Comparison of ENCODE assay signal across 8 cellular contexts in genomic region chr10:75294518-75294865, GRCh38. TPM values are rescaled to one million over a fixed set of nuclear protein-coding genes. Genes with fewer than 3 reads are reported as not detected.
DNase-seq lines count a peak whose midpoint lies in the region; ATAC-seq, FAIRE-seq and TF ChIP-seq lines count a peak whose summit lies in the region.

No MANE protein-coding gene starts in this region.

- no peak overlapping the region for H3K27ac Mint-ChIP-seq in WTC11

- 0 out of 2 replicates have a peak, but pooled peaks cover 2% of the 10 kb centered on the region for H3K4me1 Mint-ChIP-seq in WTC11

- H3K4me3 ChIP-seq in right cardiac atrium (ENCODE audit: low read length), result peak overlapping the region; percentile 56
- peak overlapping the region; percentile 49 to 75 (median 69) for H3K4me3 ChIP-seq in skeletal muscle tissue (ENCODE audit: low read length in 3 of 3)

- POLR2A ChIA-PET in WTC11 (lab: Charles Lee), result no interaction called here

- peaks cover 4% of the 10 kb centered on the region for H3K4me1 ChIP-seq in right cardiac atrium (ENCODE audit: control insufficient read depth, insufficient read depth, low read length)
- peaks cover 14 to 21% (median 19%) of the 10 kb centered on the region in 3 donors for H3K4me1 ChIP-seq in skeletal muscle tissue (ENCODE audit: control insufficient read depth in 3 of 3, insufficient read depth in 3 of 3, low read length in 3 of 3)

- H3K9me3 Mint-ChIP-seq in WTC11, result peaks cover 24% of the 10 kb centered on the region

- no peak for TF ChIP-seq CTCF in WTC11 (IDR thresholded peaks at IDR 0.05)

- ATAC-seq in HG02642 (IDR thresholded peaks at IDR 0.05; ENCODE audit: poor library complexity, unreplicated experiment) (peak; percentile 16), WTC11 (peak; percentile 72), right cardiac atrium (peak; percentile 65 to 77), GM21528 (IDR thresholded peaks at IDR 0.05; ENCODE audit: low FRiP score, unreplicated experiment) (no peak), GM21367 (IDR thresholded peaks at IDR 0.05; ENCODE audit: unreplicated experiment) (no peak)

- H3K27ac ChIP-seq in right cardiac atrium (ENCODE audit: low read length) (peak overlapping the region; percentile 62), skeletal muscle tissue (ENCODE audit: low read depth, low read length) (peak overlapping the region; percentile 91)

- WGBS in right cardiac atrium, result 2% methylated on average over 20 of the region's 20 CpGs

- H3K9ac ChIP-seq in skeletal muscle tissue (ENCODE audit: low read depth in 1 of 3, low read length in 3 of 3), result peak overlapping the region; percentile 64 to 92 (median 91)

- H3K4me3 Mint-ChIP-seq in WTC11, result peak overlapping the region; percentile 68

- peaks cover 2% of the 10 kb centered on the region for H3K9me3 ChIP-seq in right cardiac atrium (ENCODE audit: control insufficient read depth, low read length)
- H3K9me3 ChIP-seq in skeletal muscle tissue (ENCODE audit: control insufficient read depth in 3 of 3, low read length in 3 of 3), result peaks cover 0 to 3% (median 2%) of the 10 kb centered on the region in 3 donors

- H3K36me3 Mint-ChIP-seq in WTC11, result peaks cover under 1% of the 10 kb centered on the region

- no peaks in the 10 kb centered on the region for H3K36me3 ChIP-seq in skeletal muscle tissue (ENCODE audit: control insufficient read depth in 3 of 3, insufficient read depth in 3 of 3, low read length in 3 of 3)

- CTCF ChIA-PET in WTC11 (lab: Charles Lee), result interaction anchor here (1.4 to 2.5 kb wide), 4 partner anchors 10 to 101 kb away, joined by 4 to 15 read pairs (median 5); no protein-coding TSS in a partner anchor

- no peak for FAIRE-seq in frontal cortex (lab: Jason Lieb, UNC)

- H3K27me3 ChIP-seq in right cardiac atrium (ENCODE audit: control insufficient read depth, insufficient read depth), result no peaks in the 10 kb centered on the region
- H3K27me3 ChIP-seq in skeletal muscle tissue (ENCODE audit: control insufficient read depth in 3 of 3, insufficient read depth in 3 of 3, low read length in 3 of 3), result no peaks in the 10 kb centered on the region

- H3K27me3 Mint-ChIP-seq in WTC11 (ENCODE audit: low read depth), result peaks cover 42% of the 10 kb centered on the region

- DNase-seq in WTC11 (ENCODE audit: low spot score), result peak; percentile 28
- peak; percentile 60 to 84 (median 81) for DNase-seq in right cardiac atrium
- DNase-seq in frontal cortex (ENCODE audit: low spot score in 2 of 2), result no peak
- DNase-seq in activated CD8-positive, alpha-beta memory T cell treated with anti-CD3 and anti-CD28 coated beads, Interleukin-2, amount 50 U/mL, for 4 hours, result no peak

- intact Hi-C loops in right cardiac atrium (cut with DNase I), result loop anchor here in 1 of 4 donors (5.0 kb wide), 1 partner anchor 98 kb away; no protein-coding TSS in a partner anchor

TF ChIP-seq in WTC11, 78 proteins besides CTCF, POLR2A, EP300 and RAD21:
- TF ChIP-seq GTF2I (CRISPR knock-in tag; conservative IDR thresholded peaks at IDR 0.05) (no peak), SOX15 (CRISPR knock-in tag; IDR thresholded peaks at IDR 0.05) (no peak), ETV6 (CRISPR knock-in tag; IDR thresholded peaks at IDR 0.05) (no peak), ZNF423 (CRISPR knock-in tag; IDR thresholded peaks at IDR 0.05) (no peak), ZNF219 (CRISPR knock-in tag; IDR thresholded peaks at IDR 0.05; ENCODE audit: borderline replicate concordance) (no peak), RELA (CRISPR knock-in tag; IDR thresholded peaks at IDR 0.05; ENCODE audit: borderline replicate concordance) (no peak), JUN (CRISPR knock-in tag; IDR thresholded peaks at IDR 0.05) (no peak)

RNA-seq across cellular contexts. Expression of gene COMTD1, which starts 58.7 kb away (rescaled TPM):
- total RNA-seq in WTC11 (2021), result 46.3 to 49.5 TPM (median 47.8 TPM) in 3 replicates
- 10 to 100 TPM; 17.3 to 24.3 (median 20.0) TPM for total RNA-seq in right cardiac atrium
- polyA plus RNA-seq in right cardiac atrium, result 44.1 TPM
- 4.2 TPM for total RNA-seq in skeletal muscle tissue
- total RNA-seq in frontal cortex, result 20.0 TPM

Comparison
In these comparisons a context has a peak if more than half of its experiments do, and no peak if none do; other contexts are left out.
1. ATAC-seq: peak in HG02642 (single experiment), WTC11 (single experiment) and right cardiac atrium (2 of 2); none in GM21528 (single experiment) and GM21367 (single experiment).
2. DNase-seq: peak in WTC11 (single experiment) and right cardiac atrium (3 of 3); none in frontal cortex (0 of 2) and activated CD8-positive, alpha-beta memory T cell treated with anti-CD3 and anti-CD28 coated beads, Interleukin-2, amount 50 U/mL, for 4 hours (single experiment).